1 cellular context compared by ENCODE assay signal in genomic region chr12:54281261-54281638, GRCh38.
TF ChIP-seq lines count a peak whose summit lies in the region.

No MANE protein-coding gene starts in this region.

TF ChIP-seq in A549, 52 proteins besides CTCF, POLR2A, EP300 and RAD21 (continued from another document):
- TF ChIP-seq TP53 (CRISPR knock-in tag; IDR thresholded peaks at IDR 0.05) (0 out of 2 replicates have a peak, but pooled peaks have one; percentile 11), ATOH8 (CRISPR knock-in tag; IDR thresholded peaks at IDR 0.05; ENCODE audit: low read depth) (0 out of 2 replicates have a peak, but pooled peaks have one; percentile 42), JUN (IDR thresholded peaks at IDR 0.05) (peak in 1 of 2 experiments; percentile 52; a peak in 1 of 5 replicates), EHF (CRISPR knock-in tag; IDR thresholded peaks at IDR 0.05) (peak; percentile 51; the same call in 1 of the 2 replicates), FOXS1 (CRISPR knock-in tag; IDR thresholded peaks at IDR 0.05) (0 out of 2 replicates have a peak, but pooled peaks have one; percentile 27), FOSB (CRISPR knock-in tag; IDR thresholded peaks at IDR 0.05) (peak; percentile 54), HOXA7 (CRISPR knock-in tag; IDR thresholded peaks at IDR 0.05) (peak; percentile 91)
